8 cellular contexts compared by ENCODE assay signal in the genomic region with DNA sequence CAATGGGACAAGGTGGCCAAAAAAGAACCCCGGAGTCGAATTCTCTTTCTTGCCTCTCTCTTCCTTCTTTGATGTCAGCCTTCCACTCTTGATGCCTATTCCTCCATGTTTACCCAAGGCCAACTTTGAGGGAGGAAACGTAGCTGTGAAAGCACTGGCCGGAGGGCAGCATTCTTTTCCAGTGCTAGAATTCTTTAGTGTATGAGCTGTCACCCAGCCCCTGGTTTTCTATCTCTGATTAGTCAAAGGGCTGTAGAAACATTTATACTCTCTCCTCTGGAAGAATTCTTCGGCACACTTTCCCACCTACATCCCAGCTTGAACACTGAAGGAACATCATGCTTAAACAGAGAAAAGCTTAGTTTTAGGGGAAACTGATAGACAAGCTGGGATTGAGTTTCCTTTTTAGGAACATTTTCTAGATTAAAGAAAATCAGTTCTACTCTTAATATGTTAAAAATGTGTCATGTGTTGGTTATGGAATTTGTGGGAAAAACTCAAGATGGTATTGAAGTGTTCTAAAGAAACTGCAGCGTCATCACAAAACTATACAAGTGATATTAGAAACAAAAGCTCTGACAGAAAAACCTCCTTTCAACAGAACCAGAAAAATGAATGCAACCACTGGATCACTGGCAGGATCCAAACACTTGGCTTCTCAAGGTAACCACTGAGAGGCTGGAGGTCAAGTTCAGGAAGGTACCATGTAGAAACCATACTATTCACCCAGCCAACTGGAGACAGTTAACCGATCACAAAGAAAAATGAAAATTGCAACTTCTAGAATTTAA. TPM values are rescaled to one million over a fixed set of nuclear protein-coding genes. Genes with fewer than 3 reads are reported as not detected.
DNase-seq lines count a peak whose midpoint lies in the region; ATAC-seq and TF ChIP-seq lines count a peak whose summit lies in the region.

No MANE protein-coding gene starts in this region.

- H3K4me3 Mint-ChIP-seq in progenitor cell of endocrine pancreas (ENCODE audit: low read depth): peak overlapping the region; percentile 16

- H3K27ac ChIP-seq in foreskin keratinocyte: peak overlapping the region; percentile 16

- H3K9me3 Mint-ChIP-seq in progenitor cell of endocrine pancreas (ENCODE audit: low read depth): peaks cover 8% of the 10 kb centered on the region

- H3K4me1 ChIP-seq in foreskin keratinocyte: peaks cover 25% of the 10 kb centered on the region

- H3K27me3 Mint-ChIP-seq in progenitor cell of endocrine pancreas: no peaks in the 10 kb centered on the region

- no peaks in the 10 kb centered on the region for H3K27me3 ChIP-seq in foreskin keratinocyte

- peak; percentile 84 for ATAC-seq in foreskin keratinocyte

- H3K36me3 Mint-ChIP-seq in progenitor cell of endocrine pancreas (ENCODE audit: insufficient read depth): peaks cover 8% of the 10 kb centered on the region

- peak; percentile 98 for DNase-seq in ELR (ENCODE audit: low read depth)
- DNase-seq in SW 1271 (lab: John Stamatoyannopoulos, UW): peak; percentile 82 to 96
- peak; percentile 85 to 95 for DNase-seq in foreskin keratinocyte
- peak; percentile 18 for DNase-seq in progenitor cell of endocrine pancreas (ENCODE audit: low spot score, unreplicated experiment)
- DNase-seq in anterior cingulate cortex (lab: John Stamatoyannopoulos, UW): no peak
- no peak for DNase-seq in DMS153 treated with DMSO at 0.1 percent for 48 hours (lab: John Stamatoyannopoulos, UW; ENCODE audit: unreplicated experiment)
- DNase-seq in NCI-H1436 treated with DMSO at 0.1 percent for 48 hours (lab: John Stamatoyannopoulos, UW): no peak
- DNase-seq in activated CD4-positive, alpha-beta T cell treated with anti-CD3 and anti-CD28 coated beads for 48 hours: no peak

- peak overlapping the region; percentile 98 for H3K27ac Mint-ChIP-seq in progenitor cell of endocrine pancreas

- no peak for TF ChIP-seq CTCF in foreskin keratinocyte (conservative IDR thresholded peaks at IDR 0.05)
- no peak for TF ChIP-seq CTCF in progenitor cell of endocrine pancreas (IDR thresholded peaks at IDR 0.05; ENCODE audit: unreplicated experiment)

- peaks cover 38% of the 10 kb centered on the region for H3K4me1 Mint-ChIP-seq in progenitor cell of endocrine pancreas (ENCODE audit: low read depth)

RNA-seq across cellular contexts. Expression of gene UTRN, which starts 20.7 kb away (rescaled TPM):
- 40.2 and 45.6 TPM in 2 replicates for total RNA-seq in foreskin keratinocyte
- 1.8 and 2.1 TPM in 2 replicates for polyA plus RNA-seq in foreskin keratinocyte
- 249 and 263 TPM in 2 replicates for total RNA-seq in progenitor cell of endocrine pancreas

Comparison
In these comparisons a context has a peak if more than half of its experiments do, and no peak if none do; other contexts are left out.
1. DNase-seq: peak in ELR (single experiment), SW 1271 (2 of 2), foreskin keratinocyte (2 of 2) and progenitor cell of endocrine pancreas (single experiment); none in anterior cingulate cortex (0 of 58), DMS153 treated with DMSO at 0.1 percent for 48 hours (single experiment), NCI-H1436 treated with DMSO at 0.1 percent for 48 hours (single experiment) and activated CD4-positive, alpha-beta T cell treated with anti-CD3 and anti-CD28 coated beads for 48 hours (single experiment).